ENCODE assay signal across 8 cellular contexts in the genomic region with DNA sequence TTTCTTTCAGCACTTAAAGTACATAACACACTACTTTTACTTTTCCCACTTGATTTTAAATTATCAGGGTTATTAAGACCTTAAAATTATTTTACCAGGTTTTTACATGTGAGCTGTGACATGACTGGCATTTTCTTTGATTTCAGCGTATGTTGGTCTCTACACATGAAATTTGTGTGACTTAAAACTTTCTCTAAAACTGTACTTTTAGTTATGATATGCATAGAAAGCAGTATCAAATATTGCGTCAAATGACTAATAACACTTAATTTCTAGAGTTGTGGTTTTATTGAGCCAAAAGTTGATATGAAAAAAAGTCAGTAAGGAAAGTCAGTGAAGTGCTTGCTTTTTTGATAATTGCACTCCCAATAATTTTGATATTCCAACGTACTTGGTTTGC. TPM values are rescaled to one million over a fixed set of nuclear protein-coding genes. Genes with fewer than 3 reads are reported as not detected.
DNase-seq lines count a peak whose midpoint lies in the region; ATAC-seq and TF ChIP-seq lines count a peak whose summit lies in the region.

No MANE protein-coding gene starts in this region.

- peak overlapping the region; percentile 99 for H3K4me3 Mint-ChIP-seq in natural killer cell treated with Interleukin-12 subunit alpha and Interleukin-12 subunit beta and Interleukin-15 and Interleukin-18, amount 100 ng/mL, for 72 hours

- H4K20me1 ChIP-seq in BLaER1 (peaks cover 79% of the 10 kb centered on the region), Karpas-422 (ENCODE audit: insufficient read depth, low read depth, low read length) (peaks cover 18% of the 10 kb centered on the region)

- H3K4me3 ChIP-seq in BLaER1 (peak overlapping the region; percentile 90), Karpas-422 (ENCODE audit: low read length) (peak overlapping the region; percentile 69), coronary artery (peak overlapping the region; percentile 92)

- H3K27me3 ChIP-seq in BLaER1 (no peaks in the 10 kb centered on the region), Karpas-422 (ENCODE audit: low read length) (no peaks in the 10 kb centered on the region)

- DNase-seq in Karpas-422 (peak; percentile 54), coronary artery (ENCODE audit: low spot score) (no peak), UCSD-AML1 (lab: John Stamatoyannopoulos, UW; ENCODE audit: unreplicated experiment) (no peak), NCI-H146 treated with DMSO at 0.1 percent for 48 hours (lab: John Stamatoyannopoulos, UW; ENCODE audit: unreplicated experiment) (no peak), GM19240 (ENCODE audit: insufficient read length, low spot score) (no peak)
- DNase-seq in natural killer cell treated with Interleukin-12 subunit alpha and Interleukin-12 subunit beta and Interleukin-15 and Interleukin-18, amount 100 ng/mL, for 72 hours (ENCODE audit: low spot score), result no peak
- no peak for DNase-seq in central memory CD4-positive, alpha-beta T cell

- H3K27ac Mint-ChIP-seq in natural killer cell treated with Interleukin-12 subunit alpha and Interleukin-12 subunit beta and Interleukin-15 and Interleukin-18, amount 100 ng/mL, for 72 hours, result peak overlapping the region; percentile 78 to 90

- peaks cover 76% of the 10 kb centered on the region for H3K79me2 ChIP-seq in Karpas-422 (ENCODE audit: low read length)

- peaks cover 3% of the 10 kb centered on the region; the same call in 1 of the 2 replicates for H3K36me3 ChIP-seq in BLaER1
- H3K36me3 ChIP-seq in Karpas-422 (ENCODE audit: insufficient read depth, low read length), result peaks cover 66% of the 10 kb centered on the region

- H3K27ac ChIP-seq in BLaER1 (peak overlapping the region; percentile 97), Karpas-422 (ENCODE audit: low read length) (peak overlapping the region; percentile 97), coronary artery (peak overlapping the region; percentile 97 to 98)

- peak overlapping the region; percentile 99 for H3K9ac ChIP-seq in BLaER1
- peak overlapping the region; percentile 96 for H3K9ac ChIP-seq in Karpas-422 (ENCODE audit: low read length)

- no peaks in the 10 kb centered on the region for H3K9me3 ChIP-seq in BLaER1
- no peaks in the 10 kb centered on the region for H3K9me3 ChIP-seq in Karpas-422 (ENCODE audit: low read length)

- H3K9me3 Mint-ChIP-seq in natural killer cell treated with Interleukin-12 subunit alpha and Interleukin-12 subunit beta and Interleukin-15 and Interleukin-18, amount 100 ng/mL, for 72 hours, result no peaks in the 10 kb centered on the region

- H3K4me1 Mint-ChIP-seq in natural killer cell treated with Interleukin-12 subunit alpha and Interleukin-12 subunit beta and Interleukin-15 and Interleukin-18, amount 100 ng/mL, for 72 hours (ENCODE audit: low read depth in 2 of 2), result peaks cover 45 to 69% of the 10 kb centered on the region in 2 donors

- TF ChIP-seq CTCF in coronary artery (IDR thresholded peaks at IDR 0.05), result no peak

- H3K9me2 ChIP-seq in Karpas-422 (replicated peaks; ENCODE audit: insufficient read depth, low read length), result no peaks in the 10 kb centered on the region

- H3K4me1 ChIP-seq in BLaER1 (peaks cover 31% of the 10 kb centered on the region), Karpas-422 (ENCODE audit: low read length) (peaks cover 40% of the 10 kb centered on the region)

- peaks cover 11% of the 10 kb centered on the region for H3K36me3 Mint-ChIP-seq in natural killer cell treated with Interleukin-12 subunit alpha and Interleukin-12 subunit beta and Interleukin-15 and Interleukin-18, amount 100 ng/mL, for 72 hours

- ATAC-seq in natural killer cell treated with Interleukin-12 subunit alpha and Interleukin-12 subunit beta and Interleukin-15 and Interleukin-18, amount 100 ng/mL, for 72 hours, result no peak

- no peaks in the 10 kb centered on the region for H3K27me3 Mint-ChIP-seq in natural killer cell treated with Interleukin-12 subunit alpha and Interleukin-12 subunit beta and Interleukin-15 and Interleukin-18, amount 100 ng/mL, for 72 hours

- H3K4me2 ChIP-seq in BLaER1, result peak overlapping the region; percentile 85
- H3K4me2 ChIP-seq in Karpas-422 (ENCODE audit: low read depth, low read length, poor library complexity, severe bottlenecking), result peak overlapping the region; percentile 93

- no peak overlapping the region for H2AFZ ChIP-seq in Karpas-422 (ENCODE audit: low read length)

RNA-seq across cellular contexts. Expression of a gene that starts 3.1 kb away (rescaled TPM):
- 161 and 281 TPM in 2 replicates for total RNA-seq in Karpas-422 (2014; rRNA removed; shearing (Covaris generic); ENCODE audit: low replicate concordance)
- 10 to 100 TPM; 49.8 to 75.3 TPM for total RNA-seq in natural killer cell treated with Interleukin-12 subunit alpha and Interleukin-12 subunit beta and Interleukin-15 and Interleukin-18, amount 100 ng/mL, for 72 hours

RNA-seq across cellular contexts. Expression of a gene that starts 3.2 kb away (rescaled TPM):
- total RNA-seq in Karpas-422 (2014; rRNA removed; shearing (Covaris generic); ENCODE audit: low replicate concordance), result 1.1 and 2.0 TPM in 2 replicates
- total RNA-seq in natural killer cell treated with Interleukin-12 subunit alpha and Interleukin-12 subunit beta and Interleukin-15 and Interleukin-18, amount 100 ng/mL, for 72 hours, result under 1 TPM; 0.17 to 0.52 TPM

RNA-seq across cellular contexts. Expression of a gene that starts 48.5 kb away (rescaled TPM):
- 21.8 and 41.6 TPM in 2 replicates for total RNA-seq in Karpas-422 (2014; rRNA removed; shearing (Covaris generic); ENCODE audit: low replicate concordance)
- total RNA-seq in natural killer cell treated with Interleukin-12 subunit alpha and Interleukin-12 subunit beta and Interleukin-15 and Interleukin-18, amount 100 ng/mL, for 72 hours, result 10 to 100 TPM; 48.3 to 65.2 TPM
